In genomic region chr18:35191252-35192025, GRCh38 we compare ENCODE assay signal across 1 cellular context.
TF ChIP-seq lines count a peak whose summit lies in the region.

No MANE protein-coding gene starts in this region.

TF ChIP-seq in H1, 55 proteins besides CTCF, POLR2A, EP300 and RAD21:
- TF ChIP-seq SAP30 (IDR thresholded peaks at IDR 0.05; ENCODE audit: insufficient read depth, insufficient replicate concordance, low read length) (no peak), TAF7 (optimal IDR thresholded peaks at IDR 0.05; ENCODE audit: borderline replicate concordance, low read depth, low read length) (no peak), NANOG (IDR thresholded peaks at IDR 0.05; ENCODE audit: insufficient read depth, low read depth, low read length, poor library complexity, severe bottlenecking) (no peak), SIN3A (conservative IDR thresholded peaks at IDR 0.05 in 1 of 2, IDR thresholded peaks at IDR 0.05 in 1 of 2; ENCODE audit: low read depth in 1 of 2, low read length in 2 of 2) (no peak), PHF8 (conservative IDR thresholded peaks at IDR 0.05; ENCODE audit: low read depth, low read length) (no peak), E2F6 (IDR thresholded peaks at IDR 0.05) (no peak), RXRA (IDR thresholded peaks at IDR 0.05; ENCODE audit: insufficient read depth, low read depth, low read length) (no peak), ATF2 (IDR thresholded peaks at IDR 0.05; ENCODE audit: low read length) (no peak)
